In the genomic region with DNA sequence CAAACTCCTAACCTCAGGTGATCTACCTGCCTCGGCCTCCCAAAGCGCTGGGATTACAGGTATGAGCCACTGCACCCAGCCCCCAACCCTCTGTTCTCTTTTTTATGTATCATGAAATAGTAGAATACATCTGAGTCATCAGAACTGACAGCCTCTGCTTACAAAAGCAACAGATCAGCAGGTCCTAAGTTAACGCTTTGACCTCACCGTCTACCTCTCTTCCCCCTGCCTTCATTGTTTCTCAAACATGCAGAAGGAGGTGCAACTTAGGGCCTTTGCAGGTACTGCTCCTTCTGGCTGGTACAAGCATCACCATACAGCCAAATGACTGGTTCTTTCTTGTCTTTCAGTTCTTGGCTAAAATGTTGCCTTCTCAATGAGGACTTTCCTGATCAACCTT, we compare ENCODE assay signal across 1 cellular context.
TF ChIP-seq lines count a peak whose summit lies in the region.

No MANE protein-coding gene starts in this region.

TF ChIP-seq in WTC11, 78 proteins besides CTCF, POLR2A, EP300 and RAD21 (continued from another document):
- TF ChIP-seq, protein P1, sequence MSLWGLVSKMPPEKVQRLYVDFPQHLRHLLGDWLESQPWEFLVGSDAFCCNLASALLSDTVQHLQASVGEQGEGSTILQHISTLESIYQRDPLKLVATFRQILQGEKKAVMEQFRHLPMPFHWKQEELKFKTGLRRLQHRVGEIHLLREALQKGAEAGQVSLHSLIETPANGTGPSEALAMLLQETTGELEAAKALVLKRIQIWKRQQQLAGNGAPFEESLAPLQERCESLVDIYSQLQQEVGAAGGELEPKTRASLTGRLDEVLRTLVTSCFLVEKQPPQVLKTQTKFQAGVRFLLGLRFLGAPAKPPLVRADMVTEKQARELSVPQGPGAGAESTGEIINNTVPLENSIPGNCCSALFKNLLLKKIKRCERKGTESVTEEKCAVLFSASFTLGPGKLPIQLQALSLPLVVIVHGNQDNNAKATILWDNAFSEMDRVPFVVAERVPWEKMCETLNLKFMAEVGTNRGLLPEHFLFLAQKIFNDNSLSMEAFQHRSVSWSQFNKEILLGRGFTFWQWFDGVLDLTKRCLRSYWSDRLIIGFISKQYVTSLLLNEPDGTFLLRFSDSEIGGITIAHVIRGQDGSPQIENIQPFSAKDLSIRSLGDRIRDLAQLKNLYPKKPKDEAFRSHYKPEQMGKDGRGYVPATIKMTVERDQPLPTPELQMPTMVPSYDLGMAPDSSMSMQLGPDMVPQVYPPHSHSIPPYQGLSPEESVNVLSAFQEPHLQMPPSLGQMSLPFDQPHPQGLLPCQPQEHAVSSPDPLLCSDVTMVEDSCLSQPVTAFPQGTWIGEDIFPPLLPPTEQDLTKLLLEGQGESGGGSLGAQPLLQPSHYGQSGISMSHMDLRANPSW (CRISPR knock-in tag; conservative IDR thresholded peaks at IDR 0.05; ENCODE audit: low read depth): no peak
- TF ChIP-seq OVOL2 (CRISPR knock-in tag; IDR thresholded peaks at IDR 0.05; ENCODE audit: borderline replicate concordance) (no peak), RORB (CRISPR knock-in tag; IDR thresholded peaks at IDR 0.05) (no peak), CREM (CRISPR knock-in tag; IDR thresholded peaks at IDR 0.05) (no peak), RELA (CRISPR knock-in tag; IDR thresholded peaks at IDR 0.05; ENCODE audit: borderline replicate concordance) (no peak), NFYB (CRISPR knock-in tag; conservative IDR thresholded peaks at IDR 0.05; ENCODE audit: low read depth) (no peak), ZNF138 (CRISPR knock-in tag; conservative IDR thresholded peaks at IDR 0.05) (no peak)
- TF ChIP-seq, protein P2, sequence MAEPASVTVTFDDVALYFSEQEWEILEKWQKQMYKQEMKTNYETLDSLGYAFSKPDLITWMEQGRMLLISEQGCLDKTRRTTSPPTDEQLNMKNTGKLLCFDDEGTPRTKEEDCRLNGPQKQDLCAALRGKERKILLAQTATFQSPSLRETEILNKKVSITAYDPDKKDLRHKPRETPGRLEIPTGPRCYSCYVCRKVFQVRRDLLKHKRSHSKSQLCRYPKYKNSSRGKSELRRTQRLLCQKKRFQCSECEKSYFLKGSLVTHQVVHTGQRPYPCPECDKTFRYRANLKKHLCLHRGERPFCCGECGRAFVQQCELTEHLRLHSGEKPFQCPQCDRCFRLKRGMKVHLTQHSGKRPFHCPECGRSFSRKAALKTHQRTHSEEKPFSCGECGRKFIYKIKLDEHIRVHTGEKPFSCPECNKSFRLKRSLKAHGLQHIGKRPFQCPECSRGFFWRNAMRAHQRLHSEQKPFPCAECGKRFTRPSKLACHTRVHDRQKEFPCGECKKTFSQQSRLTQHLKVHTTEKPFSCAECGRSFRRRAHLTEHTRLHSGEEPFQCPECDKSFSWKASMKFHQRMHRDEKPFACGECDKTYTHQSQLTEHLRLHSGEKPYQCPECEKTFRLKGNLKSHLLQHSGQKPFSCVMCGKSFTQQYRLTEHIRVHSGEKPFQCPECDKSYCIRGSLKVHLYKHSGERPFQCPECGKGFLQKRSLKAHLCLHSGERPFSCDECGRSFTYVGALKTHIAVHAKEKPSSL (CRISPR knock-in tag; conservative IDR thresholded peaks at IDR 0.05): no peak
- TF ChIP-seq, protein P3, sequence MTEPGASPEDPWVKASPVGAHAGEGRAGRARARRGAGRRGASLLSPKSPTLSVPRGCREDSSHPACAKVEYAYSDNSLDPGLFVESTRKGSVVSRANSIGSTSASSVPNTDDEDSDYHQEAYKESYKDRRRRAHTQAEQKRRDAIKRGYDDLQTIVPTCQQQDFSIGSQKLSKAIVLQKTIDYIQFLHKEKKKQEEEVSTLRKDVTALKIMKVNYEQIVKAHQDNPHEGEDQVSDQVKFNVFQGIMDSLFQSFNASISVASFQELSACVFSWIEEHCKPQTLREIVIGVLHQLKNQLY (CRISPR knock-in tag; IDR thresholded peaks at IDR 0.05): no peak
